In genomic region chr11:84719935-84720577, GRCh38 we compare ENCODE assay signal across 8 cellular contexts.
A peak's percentile ranks its signal among the peaks of the same experiment; 100 is the strongest.
DNase-seq lines count a peak whose midpoint lies in the region; ATAC-seq lines count a peak whose summit lies in the region.

No MANE protein-coding gene starts in this region.

- ATAC-seq in GM19452 (IDR thresholded peaks at IDR 0.05; ENCODE audit: unreplicated experiment): no peak

- DNase-seq in NCI-H345 (lab: John Stamatoyannopoulos, UW) (peak; percentile 36), NCI-H345 treated with DMSO at 0.1 percent for 48 hours (lab: John Stamatoyannopoulos, UW; ENCODE audit: unreplicated experiment) (no peak), anterior cingulate cortex (lab: John Stamatoyannopoulos, UW) (peak in 31 of 58 donors; percentile 1 to 63 (median 21)), left kidney (ENCODE audit: low read depth, low spot score) (peak; percentile 41), superior temporal gyrus (ENCODE audit: extremely low spot score) (peak; percentile 55), occipital lobe (lab: John Stamatoyannopoulos, UW) (no peak), LoVo (ENCODE audit: low spot score) (no peak)

Comparison
In these comparisons a context has a peak if more than half of its experiments do, and no peak if none do; other contexts are left out.
1. DNase-seq: peak in NCI-H345 (single experiment), anterior cingulate cortex (31 of 58), left kidney (single experiment) and superior temporal gyrus (single experiment); none in NCI-H345 treated with DMSO at 0.1 percent for 48 hours (single experiment), occipital lobe (single experiment) and LoVo (single experiment).